11 cellular contexts compared by ENCODE assay signal in genomic region chr4:61468091-61468720, GRCh38.
A peak's percentile ranks its signal among the peaks of the same experiment; 100 is the strongest.
DNase-seq lines count a peak whose midpoint lies in the region; ATAC-seq, FAIRE-seq and TF ChIP-seq lines count a peak whose summit lies in the region.
"Had no signal": no experiment of that assay in that cellular context is flagged by ENCODE, and none has a peak within 500 bp of the region (broad histone marks: within the 10 kb centered on the region; RNA-seq: fewer than 3 reads in every experiment).

No MANE protein-coding gene starts in this region.

- H3K79me2 ChIP-seq in astrocyte (ENCODE audit: insufficient read depth, low read length): no peaks in the 10 kb centered on the region

- H3K27me3 ChIP-seq in astrocyte (ENCODE audit: insufficient read depth, low read length) (no peaks in the 10 kb centered on the region), kidney epithelial cell (ENCODE audit: control insufficient read depth, insufficient read depth, low read length) (no peaks in the 10 kb centered on the region), gastrocnemius medialis (no peaks in the 10 kb centered on the region)
- H3K27me3 ChIP-seq: upper lobe of right lung had no signal

- intact Hi-C loops in gastrocnemius medialis (cut with DNase I; ENCODE audit: low total_unique reads): no loop called here

- peaks cover 24% of the 10 kb centered on the region for H3K4me1 Mint-ChIP-seq in astrocyte (ENCODE audit: low read depth, unreplicated experiment)
- no peaks in the 10 kb centered on the region for H3K4me1 Mint-ChIP-seq in nephron progenitor cell

- peaks cover 9% of the 10 kb centered on the region for H3K4me1 ChIP-seq in astrocyte (ENCODE audit: insufficient read depth, low read length)
- H3K4me1 ChIP-seq in gastrocnemius medialis: no peaks in the 10 kb centered on the region
- H3K4me1 ChIP-seq: upper lobe of right lung had no signal

- H3K4me2 ChIP-seq in astrocyte (ENCODE audit: low read length): peak overlapping the region; percentile 38

- FAIRE-seq in astrocyte (lab: Jason Lieb, UNC): no peak

- H2AFZ ChIP-seq in astrocyte (ENCODE audit: low read depth, low read length): no peak overlapping the region

- H3K36me3 ChIP-seq in astrocyte (ENCODE audit: insufficient read depth, low read length) (no peaks in the 10 kb centered on the region), kidney epithelial cell (ENCODE audit: control insufficient read depth, insufficient read depth, low read length) (no peaks in the 10 kb centered on the region), gastrocnemius medialis (no peaks in the 10 kb centered on the region)
- H3K36me3 ChIP-seq: upper lobe of right lung had no signal

- H3K27ac Mint-ChIP-seq in astrocyte (ENCODE audit: unreplicated experiment) (peak overlapping the region; percentile 23), nephron progenitor cell (no peak overlapping the region)

- ATAC-seq in gastrocnemius medialis (no peak), GM21723 (IDR thresholded peaks at IDR 0.05; ENCODE audit: unreplicated experiment) (no peak)
- ATAC-seq: upper lobe of right lung had no signal

- peak; percentile 86 for DNase-seq in ELR (ENCODE audit: low read depth)
- DNase-seq in NCI-H69 (lab: John Stamatoyannopoulos, UW): peak; percentile 45
- DNase-seq in astrocyte (ENCODE audit: low read depth): peak; percentile 90
- DNase-seq in kidney epithelial cell (ENCODE audit: low read depth): peak; percentile 89
- no peak for DNase-seq in gastrocnemius medialis
- DNase-seq in DMS153 (lab: John Stamatoyannopoulos, UW): no peak
- no peak for DNase-seq in nephron progenitor cell
- DNase-seq: NCI-H1417 treated with DMSO at 0.1 percent for 48 hours, upper lobe of right lung had no signal

- H3K4me3 ChIP-seq in astrocyte (ENCODE audit: insufficient read depth, low read depth, low read length) (no peak overlapping the region), kidney epithelial cell (ENCODE audit: low read depth, low read length) (no peak overlapping the region), gastrocnemius medialis (no peak overlapping the region)
- H3K4me3 ChIP-seq: skin epidermis, upper lobe of right lung had no signal

- no peak for TF ChIP-seq POLR2A in gastrocnemius medialis (IDR thresholded peaks at IDR 0.05)

- TF ChIP-seq CTCF in astrocyte (IDR thresholded peaks at IDR 0.05; ENCODE audit: insufficient read depth, low read depth, low read length) (no peak), kidney epithelial cell (IDR thresholded peaks at IDR 0.05; ENCODE audit: insufficient read depth, low read length, poor library complexity, severe bottlenecking) (no peak), gastrocnemius medialis (IDR thresholded peaks at IDR 0.05 in 4 of 5, conservative IDR thresholded peaks at IDR 0.05 in 1 of 5) (no peak), nephron progenitor cell (IDR thresholded peaks at IDR 0.05) (no peak)

- H3K9me3 Mint-ChIP-seq in astrocyte (ENCODE audit: unreplicated experiment) (no peaks in the 10 kb centered on the region), nephron progenitor cell (no peaks in the 10 kb centered on the region)

- in situ Hi-C loops in gastrocnemius medialis (cut with MboI; ENCODE audit: low sequenced_read_pairs in 4 of 4): no loop called here

- no peaks in the 10 kb centered on the region for H3K36me3 Mint-ChIP-seq in astrocyte (ENCODE audit: low read depth, unreplicated experiment)
- H3K36me3 Mint-ChIP-seq in nephron progenitor cell (ENCODE audit: low read depth): no peaks in the 10 kb centered on the region

- H3K9me3 ChIP-seq in astrocyte (ENCODE audit: insufficient read depth, low read depth, low read length) (no peaks in the 10 kb centered on the region), gastrocnemius medialis (no peaks in the 10 kb centered on the region)
- H3K9me3 ChIP-seq: upper lobe of right lung had no signal

- no peak overlapping the region for H3K9ac ChIP-seq in astrocyte (ENCODE audit: low read length)

- no peak overlapping the region for H3K4me3 Mint-ChIP-seq in astrocyte (ENCODE audit: unreplicated experiment)
- H3K4me3 Mint-ChIP-seq in nephron progenitor cell: no peak overlapping the region

- H3K27ac ChIP-seq in astrocyte (ENCODE audit: low read depth, low read length) (peak overlapping the region; percentile 36), gastrocnemius medialis (no peak overlapping the region)
- H3K27ac ChIP-seq: skin epidermis, upper lobe of right lung had no signal

- H3K27me3 Mint-ChIP-seq in astrocyte (ENCODE audit: low read depth, unreplicated experiment) (no peaks in the 10 kb centered on the region), nephron progenitor cell (ENCODE audit: low read depth, poor library complexity) (no peaks in the 10 kb centered on the region)

- H4K20me1 ChIP-seq in astrocyte (ENCODE audit: insufficient read depth, low read length): no peaks in the 10 kb centered on the region

Comparison
In these comparisons a context has a peak if more than half of its experiments do, and no peak if none do; other contexts are left out.
1. DNase-seq: peak in ELR (single experiment), NCI-H69 (single experiment), astrocyte (single experiment) and kidney epithelial cell (single experiment); none in gastrocnemius medialis (0 of 2), DMS153 (single experiment) and nephron progenitor cell (single experiment).